Comparison of ENCODE assay signal across 27 cellular contexts in the genomic region with DNA sequence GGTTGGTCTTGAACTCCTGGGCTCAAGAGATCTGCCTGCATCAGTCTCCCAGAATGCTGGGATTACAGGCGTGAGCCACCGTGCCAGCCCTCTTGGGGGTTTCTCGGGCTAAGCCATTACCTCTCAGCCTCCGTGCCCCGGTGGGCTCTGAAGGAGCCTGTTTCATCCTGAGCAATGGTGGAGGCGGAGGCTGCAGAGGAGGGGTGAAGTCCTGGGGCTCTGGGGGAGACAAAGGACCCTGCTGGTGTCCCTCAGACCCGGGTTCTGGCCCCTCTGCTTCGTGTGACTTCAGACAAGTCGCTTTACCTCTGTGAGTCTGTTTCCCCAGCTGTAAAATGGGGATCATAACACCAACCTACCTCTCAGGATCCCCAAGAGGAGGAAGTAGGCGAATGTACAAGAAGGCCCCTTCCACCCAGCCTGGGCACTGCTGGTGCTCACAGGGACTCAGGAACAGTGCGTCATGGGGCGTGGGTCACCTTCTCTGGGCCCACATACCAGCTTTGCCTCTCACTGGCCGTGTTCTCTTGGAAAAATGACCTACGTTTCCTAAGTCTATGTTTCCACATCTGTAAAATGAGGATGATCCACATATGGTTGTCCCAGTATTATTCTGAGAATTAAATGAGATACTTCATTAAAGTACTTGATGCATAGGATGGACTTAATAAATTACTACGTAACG. TPM values are rescaled to one million over a fixed set of nuclear protein-coding genes. Genes with fewer than 3 reads are reported as not detected.
DNase-seq lines count a peak whose midpoint lies in the region; ATAC-seq and TF ChIP-seq lines count a peak whose summit lies in the region.
"Had no signal": no experiment of that assay in that cellular context is flagged by ENCODE, and none has a peak within 500 bp of the region (broad histone marks: within the 10 kb centered on the region; RNA-seq: fewer than 3 reads in every experiment).

No MANE protein-coding gene starts in this region.

- no peaks in the 10 kb centered on the region for H3K79me1 ChIP-seq in IMR-90 (ENCODE audit: low read depth in 1 of 2, low read length in 2 of 2)
- H3K79me1 ChIP-seq in neuronal stem cell (ENCODE audit: low read depth, low read length): no peaks in the 10 kb centered on the region

- no TSS peak for BruUV-seq in IMR-90 (replicated peaks; lab: Mats Ljungman, UMichigan)

- CTCF ChIA-PET in IMR-90 (lab: Yijun Ruan, JAX): interaction anchor here (0.6 kb wide), 1 partner anchor 25 kb away, joined by 5 read pairs; no protein-coding TSS in a partner anchor

- H2AK9ac ChIP-seq in IMR-90 (replicated peaks; ENCODE audit: low read depth, low read length, poor library complexity): peak overlapping the region; percentile 83

- H2BK15ac ChIP-seq in IMR-90 (ENCODE audit: low read depth, low read length) (peak overlapping the region; percentile 89; the same call in 2 of the 3 replicates), neuronal stem cell (ENCODE audit: low read length) (no peak overlapping the region)

- no peak overlapping the region for H3K4me3 ChIP-seq in IMR-90 (ENCODE audit: insufficient read depth, low read depth, low read length)
- H3K4me3 ChIP-seq in esophagus squamous epithelium: no peak overlapping the region
- peak overlapping the region in 1 of 2 donors; percentile 26 for H3K4me3 ChIP-seq in neuronal stem cell (ENCODE audit: low read length in 2 of 2)
- H3K4me3 ChIP-seq in thymus (ENCODE audit: low read length): no peak overlapping the region
- H3K4me3 ChIP-seq: body of pancreas, GM12878, prostate gland, SJCRH30, spleen had no signal

- H4K8ac ChIP-seq in IMR-90 (ENCODE audit: low read depth in 2 of 2, low read length in 2 of 2) (peak overlapping the region; percentile 43 to 75; a peak in 3 of 4 replicates), neuronal stem cell (ENCODE audit: low read depth, low read length) (no peak overlapping the region)

- POLR2A ChIA-PET in IMR-90 (lab: Charles Lee; ENCODE audit: unreplicated experiment): no interaction called here

- H2BK120ac ChIP-seq in IMR-90 (ENCODE audit: low read depth, low read length): peak overlapping the region; percentile 93
- no peak overlapping the region for H2BK120ac ChIP-seq in neuronal stem cell (ENCODE audit: low read depth, low read length)

- peak overlapping the region; percentile 98 for H3K18ac ChIP-seq in IMR-90 (ENCODE audit: low read depth, low read length)
- peak overlapping the region; percentile 38 for H3K18ac ChIP-seq in neuronal stem cell (ENCODE audit: low read length)

- H3K36me3 Mint-ChIP-seq in stimulated activated naive B cell treated with anti-CD40 and anti-IgM and Interleukin-4, amounts not matched to agents 10 μg/mL and 1 μg/mL and 100 μg/mL, for 72 hours: no peaks in the 10 kb centered on the region
- H3K36me3 Mint-ChIP-seq: activated naive CD8-positive, alpha-beta T cell treated with anti-CD3 and anti-CD28 coated beads, Interleukin-2, amount 10 ng/mL, durations not matched to agents 7 days and 5 days; CD8-positive, alpha-beta T cell; memory B cell; naive thymus-derived CD8-positive, alpha-beta T cell had no signal

- H3K9me3 Mint-ChIP-seq in stimulated activated naive B cell treated with anti-CD40 and anti-IgM and Interleukin-4, amounts not matched to agents 10 μg/mL and 1 μg/mL and 100 μg/mL, for 72 hours: no peaks in the 10 kb centered on the region
- H3K9me3 Mint-ChIP-seq: activated CD4-positive, alpha-beta T cell treated with anti-CD3 and anti-CD28 coated beads, Interleukin-2, amount 10 ng/mL, durations not matched to agents 24 days and 14 days; activated naive CD8-positive, alpha-beta T cell treated with anti-CD3 and anti-CD28 coated beads, Interleukin-2, amount 10 ng/mL, durations not matched to agents 7 days and 5 days; activated T-helper 17 cell treated with anti-CD3 and anti-CD28 coated beads, Interleukin-2, amount 50 U/mL, for 72 hours; CD8-positive, alpha-beta T cell; memory B cell; naive thymus-derived CD8-positive, alpha-beta T cell had no signal

- peak overlapping the region; percentile 92 for H2BK20ac ChIP-seq in IMR-90 (ENCODE audit: low read depth, low read length)

- no peaks in the 10 kb centered on the region for H4K20me1 ChIP-seq in IMR-90 (ENCODE audit: insufficient read depth, low read length)

- TF ChIP-seq RAD21 in IMR-90 (IDR thresholded peaks at IDR 0.05; ENCODE audit: low read length): no peak

- no peak overlapping the region; the same call in 1 of the 2 replicates for H3K9ac ChIP-seq in IMR-90 (ENCODE audit: low read depth, low read length)
- no peak overlapping the region for H3K9ac ChIP-seq in neuronal stem cell (ENCODE audit: low read depth, low read length, poor library complexity)

- H3K36me3 ChIP-seq in IMR-90 (ENCODE audit: control insufficient read depth, insufficient read depth, low read length) (no peaks in the 10 kb centered on the region), esophagus squamous epithelium (no peaks in the 10 kb centered on the region), neuronal stem cell (replicated peaks in 1 of 2; ENCODE audit: control insufficient read depth in 2 of 2, insufficient read depth in 2 of 2, low read length in 2 of 2) (no peaks in the 10 kb centered on the region), thymus (ENCODE audit: control insufficient read depth, insufficient read depth) (no peaks in the 10 kb centered on the region)
- H3K36me3 ChIP-seq: prostate gland, SJCRH30, spleen had no signal

- no peaks in the 10 kb centered on the region for H3K4me1 Mint-ChIP-seq in stimulated activated naive B cell treated with anti-CD40 and anti-IgM and Interleukin-4, amounts not matched to agents 10 μg/mL and 1 μg/mL and 100 μg/mL, for 72 hours
- H3K4me1 Mint-ChIP-seq: activated CD4-positive, alpha-beta T cell treated with anti-CD3 and anti-CD28 coated beads, Interleukin-2, amount 10 ng/mL, durations not matched to agents 24 days and 14 days; activated naive CD8-positive, alpha-beta T cell treated with anti-CD3 and anti-CD28 coated beads, Interleukin-2, amount 10 ng/mL, durations not matched to agents 7 days and 5 days; activated T-helper 17 cell treated with anti-CD3 and anti-CD28 coated beads, Interleukin-2, amount 50 U/mL, for 72 hours; memory B cell; naive thymus-derived CD8-positive, alpha-beta T cell had no signal

- H3K27me3 ChIP-seq in IMR-90 (ENCODE audit: control insufficient read depth, insufficient read depth, low read length) (no peaks in the 10 kb centered on the region), esophagus squamous epithelium (no peaks in the 10 kb centered on the region), neuronal stem cell (ENCODE audit: control insufficient read depth in 3 of 3, insufficient read depth in 3 of 3, low read depth in 1 of 3, low read length in 3 of 3) (peaks cover 0 to 44% (median 0%) of the 10 kb centered on the region in 3 experiments), thymus (ENCODE audit: control insufficient read depth, insufficient read depth) (no peaks in the 10 kb centered on the region)
- H3K27me3 ChIP-seq: body of pancreas, SJCRH30 had no signal

- TF ChIP-seq POLR2A in IMR-90 (IDR thresholded peaks at IDR 0.05; ENCODE audit: low read depth, low read length): no peak
- no peak for TF ChIP-seq POLR2A in esophagus squamous epithelium (IDR thresholded peaks at IDR 0.05)

- H3K9me3 ChIP-seq in IMR-90 (ENCODE audit: control insufficient read depth, insufficient read depth, low read length) (no peaks in the 10 kb centered on the region), esophagus squamous epithelium (no peaks in the 10 kb centered on the region), neuronal stem cell (replicated peaks in 1 of 2; ENCODE audit: control insufficient read depth in 2 of 2, insufficient read depth in 1 of 2, low read depth in 1 of 2, low read length in 2 of 2) (peaks cover 0 to 2% of the 10 kb centered on the region in 2 donors), thymus (ENCODE audit: control insufficient read depth) (no peaks in the 10 kb centered on the region)
- H3K9me3 ChIP-seq: body of pancreas, prostate gland, SJCRH30, spleen had no signal

- H3K9me1 ChIP-seq in IMR-90 (ENCODE audit: insufficient read depth, low read length): peaks cover 33% of the 10 kb centered on the region

- H4K91ac ChIP-seq in IMR-90 (ENCODE audit: insufficient read depth, low read depth, low read length): peak overlapping the region; percentile 91
- H4K91ac ChIP-seq in neuronal stem cell (ENCODE audit: low read depth, low read length, poor library complexity): no peak overlapping the region

- H4K5ac ChIP-seq in IMR-90 (ENCODE audit: low read depth, low read length): peak overlapping the region; percentile 97

- WGBS in IMR-90 (ENCODE audit: extremely low coverage in 2 of 2, insufficient read length in 1 of 2), 2 experiments: 67% methylated on average over 2 of the region's 16 CpGs; no CpG with 5 or more reads in 1 of the 2 experiments
- WGBS in esophagus squamous epithelium, 2 donors: 86 to 91% methylated on average over 9 to 14 of the region's 16 CpGs
- WGBS in neuronal stem cell (ENCODE audit: extremely low coverage in 2 of 2, insufficient read length in 2 of 2, insufficient replicate concordance in 1 of 2), 2 donors: no CpG with 5 or more reads among the region's 16 CpGs
- WGBS in thymus: 94% methylated on average over 16 of the region's 16 CpGs

- H3K27ac ChIP-seq in IMR-90 (ENCODE audit: insufficient read depth, low read length) (peak overlapping the region; percentile 100; the same call in 1 of the 2 replicates), esophagus squamous epithelium (peak overlapping the region; percentile 49 to 84 (median 60)), neuronal stem cell (replicated peaks; ENCODE audit: low read length) (no peak overlapping the region), thymus (ENCODE audit: low read depth) (peak overlapping the region; percentile 38), caudate nucleus (ENCODE audit: low read depth, low read length) (no peak overlapping the region)
- H3K27ac ChIP-seq: body of pancreas, SJCRH30 had no signal

- H3K4me1 ChIP-seq in IMR-90 (ENCODE audit: control insufficient read depth, insufficient read depth, low read length): peaks cover 34% of the 10 kb centered on the region
- peaks cover 0 to 44% (median 31%) of the 10 kb centered on the region in 3 donors for H3K4me1 ChIP-seq in esophagus squamous epithelium
- H3K4me1 ChIP-seq in neuronal stem cell (ENCODE audit: control insufficient read depth in 2 of 2, insufficient read depth in 1 of 2, low read depth in 1 of 2, low read length in 2 of 2): peaks cover 0 to 2% of the 10 kb centered on the region in 2 donors
- H3K4me1 ChIP-seq in thymus (ENCODE audit: control insufficient read depth, insufficient read depth, low read length): no peaks in the 10 kb centered on the region
- H3K4me1 ChIP-seq: body of pancreas, prostate gland, SJCRH30, spleen had no signal

- peak overlapping the region; percentile 92 for H3K4ac ChIP-seq in IMR-90 (ENCODE audit: low read depth, low read length)
- no peak overlapping the region for H3K4ac ChIP-seq in neuronal stem cell (ENCODE audit: low read length)

- TF ChIP-seq CTCF in IMR-90 (conservative IDR thresholded peaks at IDR 0.05; ENCODE audit: low read depth, low read length) (no peak), esophagus squamous epithelium (IDR thresholded peaks at IDR 0.05) (no peak)

- H3K14ac ChIP-seq in IMR-90 (replicated peaks; ENCODE audit: low read depth, low read length) (peak overlapping the region; percentile 88), neuronal stem cell (ENCODE audit: low read length) (no peak overlapping the region)

- in situ Hi-C loops in IMR-90 (cut with MboI; ENCODE audit: low sequenced_read_pairs): loop anchor here (5.0 kb wide), 2 partner anchors 57 to 102 kb away; no protein-coding TSS in a partner anchor

- H3K56ac ChIP-seq in IMR-90 (ENCODE audit: extremely low read depth, insufficient read depth, low read length): no peak overlapping the region

- H2AK5ac ChIP-seq in IMR-90 (ENCODE audit: low read depth, low read length) (peak overlapping the region; percentile 97), neuronal stem cell (ENCODE audit: low read depth, low read length) (no peak overlapping the region)

- H3K27me3 Mint-ChIP-seq in stimulated activated naive B cell treated with anti-CD40 and anti-IgM and Interleukin-4, amounts not matched to agents 10 μg/mL and 1 μg/mL and 100 μg/mL, for 72 hours: peaks cover 15 to 25% of the 10 kb centered on the region in 2 donors
- H3K27me3 Mint-ChIP-seq: activated naive CD8-positive, alpha-beta T cell treated with anti-CD3 and anti-CD28 coated beads, Interleukin-2, amount 10 ng/mL, durations not matched to agents 7 days and 5 days had no signal

- dilution Hi-C loops in IMR-90 (cut with HindIII; ENCODE audit: low sequenced_read_pairs, unreplicated experiment): no loop called here

- no peak overlapping the region for H3K27ac Mint-ChIP-seq in stimulated activated naive B cell treated with anti-CD40 and anti-IgM and Interleukin-4, amounts not matched to agents 10 μg/mL and 1 μg/mL and 100 μg/mL, for 72 hours
- H3K27ac Mint-ChIP-seq: activated CD4-positive, alpha-beta T cell treated with anti-CD3 and anti-CD28 coated beads, Interleukin-2, amount 10 ng/mL, durations not matched to agents 24 days and 14 days; activated naive CD8-positive, alpha-beta T cell treated with anti-CD3 and anti-CD28 coated beads, Interleukin-2, amount 10 ng/mL, durations not matched to agents 7 days and 5 days; activated T-helper 17 cell treated with anti-CD3 and anti-CD28 coated beads, Interleukin-2, amount 50 U/mL, for 72 hours; CD8-positive, alpha-beta T cell; memory B cell; naive thymus-derived CD8-positive, alpha-beta T cell had no signal

- ATAC-seq in IMR-90 (ENCODE audit: low read depth): no peak
- ATAC-seq in stimulated activated naive B cell treated with anti-CD40 and anti-IgM and Interleukin-4, amounts not matched to agents 10 μg/mL and 1 μg/mL and 100 μg/mL, for 72 hours (replicated peaks): no peak
- ATAC-seq: activated T-helper 17 cell treated with anti-CD3 and anti-CD28 coated beads, Interleukin-2, amount 50 U/mL, for 72 hours; CD8-positive, alpha-beta T cell; GM12878; naive thymus-derived CD8-positive, alpha-beta T cell had no signal

- H3K4me2 ChIP-seq in IMR-90 (ENCODE audit: low read depth, low read length) (no peak overlapping the region), neuronal stem cell (ENCODE audit: insufficient read depth, low read length, poor library complexity, severe bottlenecking) (no peak overlapping the region)

- peak overlapping the region; percentile 82 for H2BK5ac ChIP-seq in IMR-90 (ENCODE audit: low read depth, low read length, poor library complexity, severe bottlenecking)
- no peak overlapping the region for H2BK5ac ChIP-seq in neuronal stem cell (ENCODE audit: low read length)

- DNase-seq in IMR-90: no peak
- DNase-seq in esophagus squamous epithelium (lab: John Stamatoyannopoulos, UW): no peak
- no peak for DNase-seq in neuronal stem cell (ENCODE audit: low spot score)
- no peak for DNase-seq in caudate nucleus (lab: John Stamatoyannopoulos, UW)
- no peak for DNase-seq in stimulated activated naive B cell treated with anti-CD40 and anti-IgM and Interleukin-4, amounts not matched to agents 10 μg/mL and 1 μg/mL and 100 μg/mL, for 72 hours
- DNase-seq in T-helper 1 cell: no peak
- DNase-seq: activated CD4-positive, alpha-beta T cell treated with anti-CD3 and anti-CD28 coated beads, Interleukin-2, amount 10 ng/mL, durations not matched to agents 24 days and 14 days; activated naive CD8-positive, alpha-beta T cell treated with anti-CD3 and anti-CD28 coated beads, Interleukin-2, amount 10 ng/mL, durations not matched to agents 7 days and 5 days; CD8-positive, alpha-beta T cell; DMS53; GOT3; KBM-7; naive thymus-derived CD8-positive, alpha-beta T cell; NCI-H187; NCI-H2227 treated with DMSO at 0.1 percent for 48 hours; SJCRH30; spleen; stimulated activated CD4-positive, alpha-beta T cell treated with anti-CD3 and anti-CD28 coated beads, Interleukin-4, amount 100 ng/mL, for 24 hours; T-helper 2 cell had no signal

- no peak overlapping the region for H3K4me3 Mint-ChIP-seq in stimulated activated naive B cell treated with anti-CD40 and anti-IgM and Interleukin-4, amounts not matched to agents 10 μg/mL and 1 μg/mL and 100 μg/mL, for 72 hours
- H3K4me3 Mint-ChIP-seq: activated CD4-positive, alpha-beta T cell treated with anti-CD3 and anti-CD28 coated beads, Interleukin-2, amount 10 ng/mL, durations not matched to agents 24 days and 14 days; activated naive CD8-positive, alpha-beta T cell treated with anti-CD3 and anti-CD28 coated beads, Interleukin-2, amount 10 ng/mL, durations not matched to agents 7 days and 5 days; activated T-helper 17 cell treated with anti-CD3 and anti-CD28 coated beads, Interleukin-2, amount 50 U/mL, for 72 hours; CD8-positive, alpha-beta T cell; memory B cell; naive thymus-derived CD8-positive, alpha-beta T cell had no signal

- peak overlapping the region; percentile 56 for H2AFZ ChIP-seq in IMR-90 (replicated peaks; ENCODE audit: low read length, poor library complexity)
- no peak overlapping the region for H2AFZ ChIP-seq in neuronal stem cell (ENCODE audit: low read length)

- H3K23ac ChIP-seq in IMR-90 (ENCODE audit: low read depth, low read length) (peak overlapping the region; percentile 66; the same call in 1 of the 2 replicates), neuronal stem cell (ENCODE audit: low read depth, low read length, poor library complexity) (no peak overlapping the region)

- intact Hi-C loops in IMR-90 (cut with micrococcal nuclease) (no loop called here), esophagus squamous epithelium (cut with DNase I) (no loop called here)

- no peak overlapping the region for H2BK12ac ChIP-seq in neuronal stem cell (ENCODE audit: low read length)

RNA-seq across cellular contexts. Expression of a gene that starts 36.8 kb away (rescaled TPM):
- total RNA-seq in IMR-90 (2012; rRNA removed): 0.28 and 0.36 TPM in 2 replicates
- polyA plus RNA-seq in IMR-90 (2012; rRNA removed): 0.29 and 0.50 TPM in 2 replicates
- 0.04 and 0.08 TPM in 2 replicates for polyA plus RNA-seq in IMR-90 (2012; cell fraction: cytosol; rRNA removed)
- 0.07 and 0.11 TPM in 2 replicates for polyA plus RNA-seq in IMR-90 (2012; cell fraction: nucleus; rRNA removed; ENCODE audit: low replicate concordance)
- under 1 TPM in 3 of 4 donors, not detected in 1; 0.19 to 0.76 (median 0.75) TPM for total RNA-seq in esophagus squamous epithelium
- 1.2 TPM for polyA plus RNA-seq in neuronal stem cell (2013, experiment 1 of 2)
- polyA plus RNA-seq in neuronal stem cell (2013, experiment 2 of 2): 1.5 TPM
- 0.66 TPM for polyA plus RNA-seq in thymus
- total RNA-seq: body of pancreas; GM12878; naive thymus-derived CD8-positive, alpha-beta T cell; SJCRH30 had no signal
- polyA plus RNA-seq: naive thymus-derived CD8-positive, alpha-beta T cell had no signal

RNA-seq across cellular contexts. Expression of a gene that starts 36.8 kb away (rescaled TPM):
- total RNA-seq in IMR-90 (2012; rRNA removed) (not detected in 2 replicates), esophagus squamous epithelium (not detected)
- polyA plus RNA-seq in IMR-90 (2012; rRNA removed) (not detected in 2 replicates), thymus (0.11 TPM)
- not detected in 2 replicates for polyA plus RNA-seq in IMR-90 (2012; cell fraction: cytosol; rRNA removed)
- not detected in 2 replicates for polyA plus RNA-seq in IMR-90 (2012; cell fraction: nucleus; rRNA removed; ENCODE audit: low replicate concordance)
- 0.04 TPM for polyA plus RNA-seq in neuronal stem cell (2013, experiment 1 of 2)
- 0.06 TPM for polyA plus RNA-seq in neuronal stem cell (2013, experiment 2 of 2)
- total RNA-seq: body of pancreas; CD8-positive, alpha-beta T cell; fibroblast of villous mesenchyme; GM12878; SJCRH30 had no signal
- polyA plus RNA-seq: GM12878; keratinocyte; naive thymus-derived CD8-positive, alpha-beta T cell had no signal

RNA-seq across cellular contexts. Expression of a gene that starts 52.4 kb away (rescaled TPM):
- total RNA-seq in IMR-90 (2012; rRNA removed) (11.3 and 11.4 TPM in 2 replicates), esophagus squamous epithelium (100 to 1,000 TPM in 2 of 4 donors, 10 to 100 TPM in 2; 33.7 to 546 (median 86.3) TPM)
- polyA plus RNA-seq in IMR-90 (2012; rRNA removed) (80.8 and 87.9 TPM in 2 replicates), thymus (36.3 TPM)
- 107 and 230 TPM in 2 replicates for polyA plus RNA-seq in IMR-90 (2012; cell fraction: cytosol; rRNA removed)
- polyA plus RNA-seq in IMR-90 (2012; cell fraction: nucleus; rRNA removed; ENCODE audit: low replicate concordance): 78.8 and 81.4 TPM in 2 replicates
- polyA plus RNA-seq in neuronal stem cell (2013, experiment 1 of 2): 160 TPM
- polyA plus RNA-seq in neuronal stem cell (2013, experiment 2 of 2): 157 TPM
- total RNA-seq: activated CD4-positive, alpha-beta T cell treated with anti-CD3 and anti-CD28 coated beads, Interleukin-2, amount 10 ng/mL, durations not matched to agents 24 days and 14 days; activated naive CD8-positive, alpha-beta T cell treated with anti-CD3 and anti-CD28 coated beads, Interleukin-2, amount 10 ng/mL, durations not matched to agents 7 days and 5 days; CD8-positive, alpha-beta T cell; naive thymus-derived CD8-positive, alpha-beta T cell had no signal
- polyA plus RNA-seq: naive thymus-derived CD8-positive, alpha-beta T cell had no signal

Comparison
In these comparisons a context has a peak if more than half of its experiments do, and no peak if none do; other contexts are left out.
1. H3K27ac ChIP-seq: peak in IMR-90 (single experiment), esophagus squamous epithelium (4 of 4) and thymus (single experiment); none in neuronal stem cell (single experiment) and caudate nucleus (single experiment).